Comparison of ENCODE assay signal across 8 cellular contexts in genomic region chr4:337932-338758, GRCh38. TPM values are rescaled to one million over a fixed set of nuclear protein-coding genes. Genes with fewer than 3 reads are reported as not detected.
DNase-seq lines count a peak whose midpoint lies in the region; ATAC-seq and TF ChIP-seq lines count a peak whose summit lies in the region.

No MANE protein-coding gene starts in this region.

- no peak for TF ChIP-seq POLR2A in sigmoid colon (IDR thresholded peaks at IDR 0.05)

- H2AFZ ChIP-seq in GM23338, result no peak overlapping the region
- H2AFZ ChIP-seq in OCI-LY1 (ENCODE audit: low read length), result no peak overlapping the region

- H3K27me3 Mint-ChIP-seq in GM23338 (ENCODE audit: insufficient read depth, low read depth, poor library complexity), result peaks cover 29% of the 10 kb centered on the region

- H3K4me1 ChIP-seq in GM23338 (ENCODE audit: insufficient read depth) (peaks cover 10% of the 10 kb centered on the region), OCI-LY1 (ENCODE audit: insufficient read depth, low read length, severe bottlenecking) (peaks cover 19% of the 10 kb centered on the region), sigmoid colon (peaks cover 0 to 28% (median 18%) of the 10 kb centered on the region in 4 donors)

- H4K20me1 ChIP-seq in GM23338 (replicated peaks; ENCODE audit: insufficient read depth) (peaks cover 48% of the 10 kb centered on the region), OCI-LY1 (ENCODE audit: insufficient read depth, low read length) (no peaks in the 10 kb centered on the region)

- ATAC-seq in GM23338 (peak; percentile 21), left ventricle myocardium superior (peak; percentile 27)
- ATAC-seq in activated naive CD4-positive, alpha-beta T cell treated with anti-CD3 and anti-CD28 coated beads, Interleukin-2, amount 50 U/mL, for 72 hours, result peak; percentile 52 to 55

- no peaks in the 10 kb centered on the region; the same call in 1 of the 3 replicates for H3K9me3 Mint-ChIP-seq in GM23338
- peaks cover 20 to 24% of the 10 kb centered on the region in 2 donors for H3K9me3 Mint-ChIP-seq in activated naive CD4-positive, alpha-beta T cell treated with anti-CD3 and anti-CD28 coated beads, Interleukin-2, amount 50 U/mL, for 72 hours

- H3K4me3 Mint-ChIP-seq in GM23338, result peak overlapping the region; percentile 97

- peaks cover 40% of the 10 kb centered on the region for H3K36me3 Mint-ChIP-seq in GM23338 (ENCODE audit: low read depth)
- H3K36me3 Mint-ChIP-seq in activated naive CD4-positive, alpha-beta T cell treated with anti-CD3 and anti-CD28 coated beads, Interleukin-2, amount 50 U/mL, for 72 hours, result peaks cover 69 to 76% of the 10 kb centered on the region in 2 donors

- H3K9me3 ChIP-seq in OCI-LY1 (ENCODE audit: low read length) (peaks cover 12% of the 10 kb centered on the region; the same call in 1 of the 2 replicates), sigmoid colon (peaks cover 0 to 15% (median 0%) of the 10 kb centered on the region in 4 donors)

- H3K27ac ChIP-seq in GM23338 (ENCODE audit: low read depth) (no peak overlapping the region), OCI-LY1 (ENCODE audit: low read depth, low read length, poor library complexity, severe bottlenecking) (peak overlapping the region; percentile 75), sigmoid colon (peak overlapping the region; percentile 88 to 99 (median 98))

- intact Hi-C loops in left ventricle myocardium superior (cut with micrococcal nuclease) (no loop called here), sigmoid colon (cut with DNase I) (loop anchor here (5.0 kb wide), 5 partner anchors 96 to 334 kb away; partner anchors contain the start of genes ATP5ME, MYL5, PIGG and ZNF718)

- no peak for TF ChIP-seq EP300 in sigmoid colon (IDR thresholded peaks at IDR 0.05)

- H3F3A ChIP-seq in GM23338 (replicated peaks; ENCODE audit: low read depth) (peaks cover 4% of the 10 kb centered on the region; the same call in 1 of the 2 replicates), OCI-LY1 (ENCODE audit: insufficient read depth, low read length) (no peaks in the 10 kb centered on the region)

- 3 to 5% methylated on average over 52 of the region's 52 CpGs for WGBS in sigmoid colon, 2 donors

- TF ChIP-seq CTCF in GM23338 (conservative IDR thresholded peaks at IDR 0.05; ENCODE audit: low read depth in 2 of 2) (no peak), OCI-LY1 (IDR thresholded peaks at IDR 0.05; ENCODE audit: low read length) (no peak), sigmoid colon (IDR thresholded peaks at IDR 0.05) (no peak)

- H3K27me3 ChIP-seq in GM23338 (ENCODE audit: insufficient read depth) (peaks cover 27% of the 10 kb centered on the region), OCI-LY1 (ENCODE audit: insufficient read depth, low read length) (no peaks in the 10 kb centered on the region), sigmoid colon (no peaks in the 10 kb centered on the region)

- H3K36me3 ChIP-seq in GM23338 (ENCODE audit: insufficient read depth), result no peaks in the 10 kb centered on the region
- H3K36me3 ChIP-seq in OCI-LY1 (ENCODE audit: insufficient read depth, low read length), result peaks cover 51% of the 10 kb centered on the region
- no peaks in the 10 kb centered on the region for H3K36me3 ChIP-seq in sigmoid colon

- H3K4me1 Mint-ChIP-seq in GM23338, result peaks cover 28% of the 10 kb centered on the region

- H3K79me2 ChIP-seq in GM23338 (replicated peaks; ENCODE audit: insufficient read depth) (peaks cover 52% of the 10 kb centered on the region), OCI-LY1 (ENCODE audit: insufficient read depth, low read length) (peaks cover 43% of the 10 kb centered on the region)

- DNase-seq in GM04504 (ENCODE audit: low read depth) (peak; percentile 9), GM23338 (ENCODE audit: low spot score) (no peak), left ventricle myocardium superior (peak; percentile 65), sigmoid colon (no peak), NCI-H446 treated with DMSO at 0.1 percent for 48 hours (lab: John Stamatoyannopoulos, UW) (no peak), NCI-H1048 (lab: John Stamatoyannopoulos, UW) (no peak)
- peak in 1 of 2 donors; percentile 48 for DNase-seq in activated naive CD4-positive, alpha-beta T cell treated with anti-CD3 and anti-CD28 coated beads, Interleukin-2, amount 50 U/mL, for 72 hours (ENCODE audit: low spot score in 2 of 2)

- no peaks in the 10 kb centered on the region for H3K9me2 ChIP-seq in GM23338 (ENCODE audit: insufficient read depth)
- H3K9me2 ChIP-seq in OCI-LY1 (ENCODE audit: low read depth, low read length), result no peaks in the 10 kb centered on the region

- peak overlapping the region; percentile 96 for H3K4me3 ChIP-seq in GM23338
- H3K4me3 ChIP-seq in OCI-LY1 (ENCODE audit: low read depth, low read length, poor library complexity, severe bottlenecking), result peak overlapping the region; percentile 98
- peak overlapping the region; percentile 77 to 97 (median 90) for H3K4me3 ChIP-seq in sigmoid colon

- H3K27ac Mint-ChIP-seq in GM23338, result peak overlapping the region; percentile 96
- H3K27ac Mint-ChIP-seq in activated naive CD4-positive, alpha-beta T cell treated with anti-CD3 and anti-CD28 coated beads, Interleukin-2, amount 50 U/mL, for 72 hours, result peak overlapping the region; percentile 98 to 99

- H3K4me2 ChIP-seq in GM23338 (peak overlapping the region; percentile 97), OCI-LY1 (ENCODE audit: low read length) (peak overlapping the region; percentile 68)

- peak overlapping the region; percentile 92 for H3K9ac ChIP-seq in OCI-LY1 (ENCODE audit: low read length)

TF ChIP-seq in GM23338, 12 proteins besides CTCF, POLR2A, EP300 and RAD21:
- TF ChIP-seq EZH2 (IDR thresholded peaks at IDR 0.05; ENCODE audit: low read depth, unreplicated experiment), result no peak
- no peak for TF ChIP-seq EZH2phosphoT487 (IDR thresholded peaks at IDR 0.05; ENCODE audit: unreplicated experiment)
- TF ChIP-seq NANOG (IDR thresholded peaks at IDR 0.05; ENCODE audit: borderline replicate concordance), result no peak
- no peak for TF ChIP-seq STAT1 (IDR thresholded peaks at IDR 0.05; ENCODE audit: unreplicated experiment)

RNA-seq across cellular contexts. Expression of gene ZNF141, which starts 0.5 kb away (rescaled TPM):
- total RNA-seq in GM23338 (2014; rRNA removed; shearing (Covaris generic)), result 54.6 and 58.1 TPM in 2 replicates
- polyA plus RNA-seq in GM23338 (2016; fragmentation: Nextera tagmentation; extraction: Ambion mirVana), result 12.9 and 18.5 TPM in 2 replicates
- 10 to 100 TPM; 24.3 to 37.8 TPM for total RNA-seq in activated naive CD4-positive, alpha-beta T cell treated with anti-CD3 and anti-CD28 coated beads, Interleukin-2, amount 50 U/mL, for 72 hours
- 9.2 TPM for total RNA-seq in left ventricle myocardium superior
- total RNA-seq in sigmoid colon, result 10 to 100 TPM; 17.4 to 24.4 (median 23.2) TPM
- 1 to 10 TPM; 2.4 to 5.9 (median 3.2) TPM for polyA plus RNA-seq in sigmoid colon

RNA-seq across cellular contexts. Expression of gene ZNF732, which starts 32.9 kb away (rescaled TPM):
- total RNA-seq in GM23338 (2014; rRNA removed; shearing (Covaris generic)), result 41.6 and 49.2 TPM in 2 replicates
- 4.6 and 6.0 TPM in 2 replicates for polyA plus RNA-seq in GM23338 (2016; fragmentation: Nextera tagmentation; extraction: Ambion mirVana)
- not detected for total RNA-seq in activated naive CD4-positive, alpha-beta T cell treated with anti-CD3 and anti-CD28 coated beads, Interleukin-2, amount 50 U/mL, for 72 hours
- not detected for total RNA-seq in left ventricle myocardium superior
- under 1 TPM in 1 of 4 donors, not detected in 3; 0.36 TPM for total RNA-seq in sigmoid colon
- polyA plus RNA-seq in sigmoid colon, result under 1 TPM in 1 of 3 donors, not detected in 2; 0.12 TPM

Comparison
In these comparisons a context has a peak if more than half of its experiments do, and no peak if none do; other contexts are left out.
1. DNase-seq: peak in GM04504 (single experiment) and left ventricle myocardium superior (single experiment); none in GM23338 (single experiment), sigmoid colon (single experiment), NCI-H446 treated with DMSO at 0.1 percent for 48 hours (single experiment) and NCI-H1048 (single experiment).
2. RNA of gene ZNF732, which starts 32.9 kb away (total RNA-seq): 41.6 to 49.2 TPM in GM23338; 0.36 TPM in sigmoid colon, not detected in left ventricle myocardium superior (single experiment) and not detected in activated naive CD4-positive, alpha-beta T cell treated with anti-CD3 and anti-CD28 coated beads, Interleukin-2, amount 50 U/mL, for 72 hours; every median in the first group is over 10 times any median in the second.
3. Peak in every context shown above with its lines, with median percentiles within 50 percentile points of each other: ATAC-seq and H3K4me3 ChIP-seq.